1 cellular context compared by ENCODE assay signal in the genomic region with DNA sequence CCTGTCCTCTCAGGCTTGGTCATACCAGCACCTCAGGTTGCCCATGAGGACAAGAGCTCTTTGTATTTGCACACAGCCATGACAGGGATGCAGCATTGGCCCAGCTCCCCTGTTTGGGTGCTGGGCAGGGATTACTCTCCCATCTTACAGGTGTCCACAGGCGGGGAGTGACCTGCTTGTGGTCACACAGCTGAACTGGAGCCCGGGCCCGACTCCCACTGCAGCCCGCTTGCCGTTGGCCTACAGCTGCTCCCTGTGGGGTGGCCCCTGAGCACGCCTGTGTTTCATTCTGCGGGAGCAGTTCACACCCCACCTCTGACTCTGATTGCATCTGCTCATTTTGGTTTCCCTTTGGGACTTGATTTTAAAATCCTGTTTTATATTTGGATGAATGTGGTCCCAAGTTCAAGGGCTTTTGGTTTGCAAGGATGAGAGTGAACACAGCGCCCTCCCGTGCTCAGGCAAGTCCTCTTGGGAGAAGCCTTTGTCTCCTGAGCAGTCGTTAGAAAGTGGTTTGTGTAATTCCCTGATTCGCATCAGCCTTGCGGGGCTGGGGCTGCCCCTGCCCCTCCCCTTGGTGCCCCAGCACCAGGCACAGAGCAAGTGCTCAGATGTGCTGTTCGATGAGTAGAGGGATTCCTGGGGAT.
TF ChIP-seq lines count a peak whose summit lies in the region.

No MANE protein-coding gene starts in this region.

TF ChIP-seq in WTC11, 78 proteins besides CTCF, POLR2A, EP300 and RAD21 (continued from another document):
- TF ChIP-seq, protein P1, sequence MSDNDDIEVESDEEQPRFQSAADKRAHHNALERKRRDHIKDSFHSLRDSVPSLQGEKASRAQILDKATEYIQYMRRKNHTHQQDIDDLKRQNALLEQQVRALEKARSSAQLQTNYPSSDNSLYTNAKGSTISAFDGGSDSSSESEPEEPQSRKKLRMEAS (CRISPR knock-in tag; IDR thresholded peaks at IDR 0.05) = no peak
- TF ChIP-seq NR3C1 (CRISPR knock-in tag; conservative IDR thresholded peaks at IDR 0.05; ENCODE audit: low read depth) (no peak), TCF7 (CRISPR knock-in tag; IDR thresholded peaks at IDR 0.05; ENCODE audit: low read depth) (no peak), NFE2L1 (CRISPR knock-in tag; IDR thresholded peaks at IDR 0.05) (no peak), ZBTB21 (CRISPR knock-in tag; IDR thresholded peaks at IDR 0.05; ENCODE audit: borderline replicate concordance) (no peak), ZNF138 (CRISPR knock-in tag; conservative IDR thresholded peaks at IDR 0.05) (no peak), HMGA2 (CRISPR knock-in tag; IDR thresholded peaks at IDR 0.05) (no peak), JUN (CRISPR knock-in tag; IDR thresholded peaks at IDR 0.05) (no peak), SP1 (CRISPR knock-in tag; conservative IDR thresholded peaks at IDR 0.05) (no peak), TEAD4 (CRISPR knock-in tag; IDR thresholded peaks at IDR 0.05) (no peak)
- TF ChIP-seq, protein P2, sequence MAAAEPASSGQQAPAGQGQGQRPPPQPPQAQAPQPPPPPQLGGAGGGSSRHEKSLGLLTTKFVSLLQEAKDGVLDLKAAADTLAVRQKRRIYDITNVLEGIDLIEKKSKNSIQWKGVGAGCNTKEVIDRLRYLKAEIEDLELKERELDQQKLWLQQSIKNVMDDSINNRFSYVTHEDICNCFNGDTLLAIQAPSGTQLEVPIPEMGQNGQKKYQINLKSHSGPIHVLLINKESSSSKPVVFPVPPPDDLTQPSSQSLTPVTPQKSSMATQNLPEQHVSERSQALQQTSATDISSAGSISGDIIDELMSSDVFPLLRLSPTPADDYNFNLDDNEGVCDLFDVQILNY (CRISPR knock-in tag; IDR thresholded peaks at IDR 0.05) = no peak
- TF ChIP-seq, protein P3, sequence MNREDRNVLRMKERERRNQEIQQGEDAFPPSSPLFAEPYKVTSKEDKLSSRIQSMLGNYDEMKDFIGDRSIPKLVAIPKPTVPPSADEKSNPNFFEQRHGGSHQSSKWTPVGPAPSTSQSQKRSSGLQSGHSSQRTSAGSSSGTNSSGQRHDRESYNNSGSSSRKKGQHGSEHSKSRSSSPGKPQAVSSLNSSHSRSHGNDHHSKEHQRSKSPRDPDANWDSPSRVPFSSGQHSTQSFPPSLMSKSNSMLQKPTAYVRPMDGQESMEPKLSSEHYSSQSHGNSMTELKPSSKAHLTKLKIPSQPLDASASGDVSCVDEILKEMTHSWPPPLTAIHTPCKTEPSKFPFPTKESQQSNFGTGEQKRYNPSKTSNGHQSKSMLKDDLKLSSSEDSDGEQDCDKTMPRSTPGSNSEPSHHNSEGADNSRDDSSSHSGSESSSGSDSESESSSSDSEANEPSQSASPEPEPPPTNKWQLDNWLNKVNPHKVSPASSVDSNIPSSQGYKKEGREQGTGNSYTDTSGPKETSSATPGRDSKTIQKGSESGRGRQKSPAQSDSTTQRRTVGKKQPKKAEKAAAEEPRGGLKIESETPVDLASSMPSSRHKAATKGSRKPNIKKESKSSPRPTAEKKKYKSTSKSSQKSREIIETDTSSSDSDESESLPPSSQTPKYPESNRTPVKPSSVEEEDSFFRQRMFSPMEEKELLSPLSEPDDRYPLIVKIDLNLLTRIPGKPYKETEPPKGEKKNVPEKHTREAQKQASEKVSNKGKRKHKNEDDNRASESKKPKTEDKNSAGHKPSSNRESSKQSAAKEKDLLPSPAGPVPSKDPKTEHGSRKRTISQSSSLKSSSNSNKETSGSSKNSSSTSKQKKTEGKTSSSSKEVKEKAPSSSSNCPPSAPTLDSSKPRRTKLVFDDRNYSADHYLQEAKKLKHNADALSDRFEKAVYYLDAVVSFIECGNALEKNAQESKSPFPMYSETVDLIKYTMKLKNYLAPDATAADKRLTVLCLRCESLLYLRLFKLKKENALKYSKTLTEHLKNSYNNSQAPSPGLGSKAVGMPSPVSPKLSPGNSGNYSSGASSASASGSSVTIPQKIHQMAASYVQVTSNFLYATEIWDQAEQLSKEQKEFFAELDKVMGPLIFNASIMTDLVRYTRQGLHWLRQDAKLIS (CRISPR knock-in tag; IDR thresholded peaks at IDR 0.05; ENCODE audit: borderline replicate concordance) = no peak
- TF ChIP-seq, protein P4, sequence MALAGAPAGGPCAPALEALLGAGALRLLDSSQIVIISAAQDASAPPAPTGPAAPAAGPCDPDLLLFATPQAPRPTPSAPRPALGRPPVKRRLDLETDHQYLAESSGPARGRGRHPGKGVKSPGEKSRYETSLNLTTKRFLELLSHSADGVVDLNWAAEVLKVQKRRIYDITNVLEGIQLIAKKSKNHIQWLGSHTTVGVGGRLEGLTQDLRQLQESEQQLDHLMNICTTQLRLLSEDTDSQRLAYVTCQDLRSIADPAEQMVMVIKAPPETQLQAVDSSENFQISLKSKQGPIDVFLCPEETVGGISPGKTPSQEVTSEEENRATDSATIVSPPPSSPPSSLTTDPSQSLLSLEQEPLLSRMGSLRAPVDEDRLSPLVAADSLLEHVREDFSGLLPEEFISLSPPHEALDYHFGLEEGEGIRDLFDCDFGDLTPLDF (CRISPR knock-in tag; IDR thresholded peaks at IDR 0.05) = no peak
- TF ChIP-seq, protein P5, sequence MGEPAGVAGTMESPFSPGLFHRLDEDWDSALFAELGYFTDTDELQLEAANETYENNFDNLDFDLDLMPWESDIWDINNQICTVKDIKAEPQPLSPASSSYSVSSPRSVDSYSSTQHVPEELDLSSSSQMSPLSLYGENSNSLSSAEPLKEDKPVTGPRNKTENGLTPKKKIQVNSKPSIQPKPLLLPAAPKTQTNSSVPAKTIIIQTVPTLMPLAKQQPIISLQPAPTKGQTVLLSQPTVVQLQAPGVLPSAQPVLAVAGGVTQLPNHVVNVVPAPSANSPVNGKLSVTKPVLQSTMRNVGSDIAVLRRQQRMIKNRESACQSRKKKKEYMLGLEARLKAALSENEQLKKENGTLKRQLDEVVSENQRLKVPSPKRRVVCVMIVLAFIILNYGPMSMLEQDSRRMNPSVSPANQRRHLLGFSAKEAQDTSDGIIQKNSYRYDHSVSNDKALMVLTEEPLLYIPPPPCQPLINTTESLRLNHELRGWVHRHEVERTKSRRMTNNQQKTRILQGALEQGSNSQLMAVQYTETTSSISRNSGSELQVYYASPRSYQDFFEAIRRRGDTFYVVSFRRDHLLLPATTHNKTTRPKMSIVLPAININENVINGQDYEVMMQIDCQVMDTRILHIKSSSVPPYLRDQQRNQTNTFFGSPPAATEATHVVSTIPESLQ (CRISPR knock-in tag; IDR thresholded peaks at IDR 0.05) = no peak
- TF ChIP-seq, protein P6, sequence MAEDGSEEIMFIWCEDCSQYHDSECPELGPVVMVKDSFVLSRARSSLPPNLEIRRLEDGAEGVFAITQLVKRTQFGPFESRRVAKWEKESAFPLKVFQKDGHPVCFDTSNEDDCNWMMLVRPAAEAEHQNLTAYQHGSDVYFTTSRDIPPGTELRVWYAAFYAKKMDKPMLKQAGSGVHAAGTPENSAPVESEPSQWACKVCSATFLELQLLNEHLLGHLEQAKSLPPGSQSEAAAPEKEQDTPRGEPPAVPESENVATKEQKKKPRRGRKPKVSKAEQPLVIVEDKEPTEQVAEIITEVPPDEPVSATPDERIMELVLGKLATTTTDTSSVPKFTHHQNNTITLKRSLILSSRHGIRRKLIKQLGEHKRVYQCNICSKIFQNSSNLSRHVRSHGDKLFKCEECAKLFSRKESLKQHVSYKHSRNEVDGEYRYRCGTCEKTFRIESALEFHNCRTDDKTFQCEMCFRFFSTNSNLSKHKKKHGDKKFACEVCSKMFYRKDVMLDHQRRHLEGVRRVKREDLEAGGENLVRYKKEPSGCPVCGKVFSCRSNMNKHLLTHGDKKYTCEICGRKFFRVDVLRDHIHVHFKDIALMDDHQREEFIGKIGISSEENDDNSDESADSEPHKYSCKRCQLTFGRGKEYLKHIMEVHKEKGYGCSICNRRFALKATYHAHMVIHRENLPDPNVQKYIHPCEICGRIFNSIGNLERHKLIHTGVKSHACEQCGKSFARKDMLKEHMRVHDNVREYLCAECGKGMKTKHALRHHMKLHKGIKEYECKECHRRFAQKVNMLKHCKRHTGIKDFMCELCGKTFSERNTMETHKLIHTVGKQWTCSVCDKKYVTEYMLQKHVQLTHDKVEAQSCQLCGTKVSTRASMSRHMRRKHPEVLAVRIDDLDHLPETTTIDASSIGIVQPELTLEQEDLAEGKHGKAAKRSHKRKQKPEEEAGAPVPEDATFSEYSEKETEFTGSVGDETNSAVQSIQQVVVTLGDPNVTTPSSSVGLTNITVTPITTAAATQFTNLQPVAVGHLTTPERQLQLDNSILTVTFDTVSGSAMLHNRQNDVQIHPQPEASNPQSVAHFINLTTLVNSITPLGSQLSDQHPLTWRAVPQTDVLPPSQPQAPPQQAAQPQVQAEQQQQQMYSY (CRISPR knock-in tag; IDR thresholded peaks at IDR 0.05) = no peak
- TF ChIP-seq, protein P7, sequence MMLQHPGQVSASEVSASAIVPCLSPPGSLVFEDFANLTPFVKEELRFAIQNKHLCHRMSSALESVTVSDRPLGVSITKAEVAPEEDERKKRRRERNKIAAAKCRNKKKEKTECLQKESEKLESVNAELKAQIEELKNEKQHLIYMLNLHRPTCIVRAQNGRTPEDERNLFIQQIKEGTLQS (CRISPR knock-in tag; conservative IDR thresholded peaks at IDR 0.05) = no peak
- TF ChIP-seq, protein P8, sequence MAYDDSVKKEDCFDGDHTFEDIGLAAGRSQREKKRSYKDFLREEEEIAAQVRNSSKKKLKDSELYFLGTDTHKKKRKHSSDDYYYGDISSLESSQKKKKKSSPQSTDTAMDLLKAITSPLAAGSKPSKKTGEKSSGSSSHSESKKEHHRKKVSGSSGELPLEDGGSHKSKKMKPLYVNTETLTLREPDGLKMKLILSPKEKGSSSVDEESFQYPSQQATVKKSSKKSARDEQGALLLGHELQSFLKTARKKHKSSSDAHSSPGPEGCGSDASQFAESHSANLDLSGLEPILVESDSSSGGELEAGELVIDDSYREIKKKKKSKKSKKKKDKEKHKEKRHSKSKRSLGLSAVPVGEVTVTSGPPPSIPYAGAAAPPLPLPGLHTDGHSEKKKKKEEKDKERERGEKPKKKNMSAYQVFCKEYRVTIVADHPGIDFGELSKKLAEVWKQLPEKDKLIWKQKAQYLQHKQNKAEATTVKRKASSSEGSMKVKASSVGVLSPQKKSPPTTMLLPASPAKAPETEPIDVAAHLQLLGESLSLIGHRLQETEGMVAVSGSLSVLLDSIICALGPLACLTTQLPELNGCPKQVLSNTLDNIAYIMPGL (CRISPR knock-in tag; IDR thresholded peaks at IDR 0.05) = no peak
TF ChIP-seq in WTC11: peak in this region for 0.
